ENCODE assay signal across 15 cellular contexts in genomic region chr3:182925944-182926337, GRCh38. TPM values are rescaled to one million over a fixed set of nuclear protein-coding genes. Genes with fewer than 3 reads are reported as not detected.
DNase-seq lines count a peak whose midpoint lies in the region; ATAC-seq and TF ChIP-seq lines count a peak whose summit lies in the region.
"Had no signal": no experiment of that assay in that cellular context is flagged by ENCODE, and none has a peak within 500 bp of the region (broad histone marks: within the 10 kb centered on the region; RNA-seq: fewer than 3 reads in every experiment).

No MANE protein-coding gene starts in this region.

- ATAC-seq in GM19467 (IDR thresholded peaks at IDR 0.05; ENCODE audit: unreplicated experiment) (peak; percentile 17), HG03095 (IDR thresholded peaks at IDR 0.05; ENCODE audit: unreplicated experiment) (peak; percentile 15)
- ATAC-seq in activated CD4-positive, alpha-beta T cell treated with anti-CD3 and anti-CD28 coated beads for 36 hours, result no peak
- no peak for ATAC-seq in stimulated activated naive CD8-positive, alpha-beta T cell treated with anti-CD3 and anti-CD28 coated beads, Interleukin-15, amount 100 ng/mL, for 72 hours
- ATAC-seq: HepG2 had no signal

- no peak overlapping the region for H2AFZ ChIP-seq in OCI-LY3 (ENCODE audit: low read depth, low read length)

- DNase-seq in GM12865 (ENCODE audit: low read depth), result peak; percentile 26
- no peak for DNase-seq in activated CD4-positive, alpha-beta T cell treated with anti-CD3 and anti-CD28 coated beads for 36 hours
- no peak for DNase-seq in effector CD8-positive, alpha-beta T cell (lab: John Stamatoyannopoulos, UW)
- no peak for DNase-seq in NCI-H1930 (lab: John Stamatoyannopoulos, UW)
- DNase-seq in stimulated activated naive CD8-positive, alpha-beta T cell treated with anti-CD3 and anti-CD28 coated beads, Interleukin-15, amount 100 ng/mL, for 72 hours, result no peak
- DNase-seq: activated CD8-positive, alpha-beta memory T cell treated with anti-CD3 and anti-CD28 coated beads for 24 hours; NCI-H1694 treated with DMSO at 0.1 percent for 48 hours had no signal

- H3K79me2 ChIP-seq in OCI-LY3 (ENCODE audit: low read length), result no peaks in the 10 kb centered on the region

- peaks cover 3% of the 10 kb centered on the region for H3K4me1 Mint-ChIP-seq in activated CD4-positive, alpha-beta T cell treated with anti-CD3 and anti-CD28 coated beads for 36 hours
- peaks cover 6% of the 10 kb centered on the region for H3K4me1 Mint-ChIP-seq in stimulated activated naive CD8-positive, alpha-beta T cell treated with anti-CD3 and anti-CD28 coated beads, Interleukin-15, amount 100 ng/mL, for 72 hours

- H3K9ac ChIP-seq in OCI-LY3 (ENCODE audit: low read length), result no peak overlapping the region

- no peak for TF ChIP-seq CTCF in GM12865 (IDR thresholded peaks at IDR 0.05; ENCODE audit: insufficient read depth, low read depth, low read length, missing control alignments)
- no peak for TF ChIP-seq CTCF in OCI-LY3 (IDR thresholded peaks at IDR 0.05; ENCODE audit: low read depth, low read length)

- no peak overlapping the region for H3K4me3 ChIP-seq in GM12865 (ENCODE audit: low read depth, low read length)
- no peak overlapping the region for H3K4me3 ChIP-seq in OCI-LY3 (ENCODE audit: low read length)
- H3K4me3 ChIP-seq: smooth muscle cell, tibial nerve had no signal

- intact Hi-C loops in activated CD4-positive, alpha-beta T cell treated with anti-CD3 and anti-CD28 coated beads for 36 hours (cut with DNase I, micrococcal nuclease), result no loop called here

- POLR2A ChIA-PET in activated CD4-positive, alpha-beta T cell treated with anti-CD3 and anti-CD28 coated beads for 36 hours (lab: Charles Lee), result no interaction called here

- no peaks in the 10 kb centered on the region for H3K27me3 Mint-ChIP-seq in activated CD4-positive, alpha-beta T cell treated with anti-CD3 and anti-CD28 coated beads for 36 hours
- H3K27me3 Mint-ChIP-seq in stimulated activated naive CD8-positive, alpha-beta T cell treated with anti-CD3 and anti-CD28 coated beads, Interleukin-15, amount 100 ng/mL, for 72 hours, result no peaks in the 10 kb centered on the region
- H3K27me3 Mint-ChIP-seq: activated naive CD4-positive, alpha-beta T cell treated with anti-CD3 and anti-CD28 coated beads, Interleukin-2, amount 50 U/mL, for 24 hours had no signal

- peaks cover 30% of the 10 kb centered on the region for H3K36me3 ChIP-seq in OCI-LY3 (replicated peaks; ENCODE audit: low read depth, low read length)

- peaks cover 29% of the 10 kb centered on the region for H3K36me3 Mint-ChIP-seq in activated CD4-positive, alpha-beta T cell treated with anti-CD3 and anti-CD28 coated beads for 36 hours (ENCODE audit: low read depth)

- H3K27ac ChIP-seq in OCI-LY3 (ENCODE audit: low read length), result peak overlapping the region; percentile 67
- H3K27ac ChIP-seq: tibial nerve had no signal

- H3K4me2 ChIP-seq in OCI-LY3 (ENCODE audit: low read length), result peak overlapping the region; percentile 66
- H3K4me2 ChIP-seq: smooth muscle cell had no signal

- H3K4me1 ChIP-seq in OCI-LY3 (ENCODE audit: low read length), result peaks cover 17% of the 10 kb centered on the region
- H3K4me1 ChIP-seq: tibial nerve had no signal

- peaks cover 7% of the 10 kb centered on the region for H3K9me3 Mint-ChIP-seq in activated CD4-positive, alpha-beta T cell treated with anti-CD3 and anti-CD28 coated beads for 36 hours (ENCODE audit: low read depth)
- H3K9me3 Mint-ChIP-seq in stimulated activated naive CD8-positive, alpha-beta T cell treated with anti-CD3 and anti-CD28 coated beads, Interleukin-15, amount 100 ng/mL, for 72 hours, result peaks cover 9 to 23% of the 10 kb centered on the region in 2 donors

- no peak overlapping the region for H3K27ac Mint-ChIP-seq in activated CD4-positive, alpha-beta T cell treated with anti-CD3 and anti-CD28 coated beads for 36 hours
- peak overlapping the region in 1 of 2 donors; percentile 29 for H3K27ac Mint-ChIP-seq in stimulated activated naive CD8-positive, alpha-beta T cell treated with anti-CD3 and anti-CD28 coated beads, Interleukin-15, amount 100 ng/mL, for 72 hours
- H3K27ac Mint-ChIP-seq: activated naive CD4-positive, alpha-beta T cell treated with anti-CD3 and anti-CD28 coated beads, Interleukin-2, amount 50 U/mL, for 24 hours; nephron had no signal

- CTCF ChIA-PET in activated CD4-positive, alpha-beta T cell treated with anti-CD3 and anti-CD28 coated beads for 36 hours (lab: Charles Lee), result interaction anchor here (1.0 to 1.3 kb wide), 3 partner anchors 9 to 28 kb away, joined by 3 read pairs; no protein-coding TSS in a partner anchor

- no peaks in the 10 kb centered on the region for H4K20me1 ChIP-seq in OCI-LY3 (ENCODE audit: insufficient read depth, low read length)

- H3K4me3 Mint-ChIP-seq in activated CD4-positive, alpha-beta T cell treated with anti-CD3 and anti-CD28 coated beads for 36 hours, result no peak overlapping the region
- no peak overlapping the region for H3K4me3 Mint-ChIP-seq in stimulated activated naive CD8-positive, alpha-beta T cell treated with anti-CD3 and anti-CD28 coated beads, Interleukin-15, amount 100 ng/mL, for 72 hours
- H3K4me3 Mint-ChIP-seq: activated naive CD4-positive, alpha-beta T cell treated with anti-CD3 and anti-CD28 coated beads, Interleukin-2, amount 50 U/mL, for 24 hours; nephron had no signal

- H3K27me3 ChIP-seq in OCI-LY3 (ENCODE audit: low read depth, low read length), result no peaks in the 10 kb centered on the region
- H3K27me3 ChIP-seq: tibial nerve had no signal

- H3K9me3 ChIP-seq in OCI-LY3 (ENCODE audit: insufficient read depth, low read length), result no peaks in the 10 kb centered on the region

RNA-seq across cellular contexts. Expression of gene DCUN1D1, which starts 54.4 kb away (rescaled TPM):
- 10 to 100 TPM; 40.0 to 52.9 TPM for total RNA-seq in activated CD4-positive, alpha-beta T cell treated with anti-CD3 and anti-CD28 coated beads for 36 hours

Comparison
In these comparisons a context has a peak if more than half of its experiments do, and no peak if none do; other contexts are left out.
1. ATAC-seq: peak in GM19467 (single experiment) and HG03095 (single experiment); none in activated CD4-positive, alpha-beta T cell treated with anti-CD3 and anti-CD28 coated beads for 36 hours (single experiment) and stimulated activated naive CD8-positive, alpha-beta T cell treated with anti-CD3 and anti-CD28 coated beads, Interleukin-15, amount 100 ng/mL, for 72 hours (single experiment).